In genomic region chr7:151416135-151416740, GRCh38 we compare ENCODE assay signal across 1 cellular context.
TF ChIP-seq lines count a peak whose summit lies in the region.

No MANE protein-coding gene starts in this region.

TF ChIP-seq in GM23338, 12 proteins besides CTCF, POLR2A, EP300 and RAD21 (continued from another document):
- TF ChIP-seq REST (IDR thresholded peaks at IDR 0.05; ENCODE audit: unreplicated experiment) (no peak), EZH2phosphoT487 (IDR thresholded peaks at IDR 0.05; ENCODE audit: unreplicated experiment) (no peak), EZH2 (IDR thresholded peaks at IDR 0.05; ENCODE audit: low read depth, unreplicated experiment) (no peak)
TF ChIP-seq in GM23338: peak in this region for 1.
